11 cellular contexts compared by ENCODE assay signal in genomic region chr3:71510485-71510884, GRCh38.
DNase-seq lines count a peak whose midpoint lies in the region; ATAC-seq and TF ChIP-seq lines count a peak whose summit lies in the region.
"Had no signal": no experiment of that assay in that cellular context is flagged by ENCODE, and none has a peak within 500 bp of the region (broad histone marks: within the 10 kb centered on the region; RNA-seq: fewer than 3 reads in every experiment).

No MANE protein-coding gene starts in this region.

- peak; percentile 77 for TF ChIP-seq CTCF in chondrocyte (IDR thresholded peaks at IDR 0.05)
- no peak for TF ChIP-seq CTCF in nephron progenitor cell (IDR thresholded peaks at IDR 0.05)

- H3K36me3 Mint-ChIP-seq in chondrocyte (ENCODE audit: low read depth) = peaks cover 7% of the 10 kb centered on the region
- peaks cover 6 to 15% of the 10 kb centered on the region in 2 donors for H3K36me3 Mint-ChIP-seq in stimulated activated naive B cell treated with anti-CD40 and anti-IgM and Interleukin-4, amounts not matched to agents 10 μg/mL and 1 μg/mL and 100 μg/mL, for 72 hours
- peaks cover 13% of the 10 kb centered on the region for H3K36me3 Mint-ChIP-seq in nephron progenitor cell (ENCODE audit: low read depth)

- H3K4me3 Mint-ChIP-seq in chondrocyte (ENCODE audit: unreplicated experiment) (peak overlapping the region; percentile 61), nephron progenitor cell (no peak overlapping the region)
- no peak overlapping the region for H3K4me3 Mint-ChIP-seq in stimulated activated naive B cell treated with anti-CD40 and anti-IgM and Interleukin-4, amounts not matched to agents 10 μg/mL and 1 μg/mL and 100 μg/mL, for 72 hours

- no peak for ATAC-seq in stimulated activated naive B cell treated with anti-CD40 and anti-IgM and Interleukin-4, amounts not matched to agents 10 μg/mL and 1 μg/mL and 100 μg/mL, for 72 hours (replicated peaks)

- H3K27me3 Mint-ChIP-seq in chondrocyte (ENCODE audit: low read depth) = no peaks in the 10 kb centered on the region
- no peaks in the 10 kb centered on the region for H3K27me3 Mint-ChIP-seq in stimulated activated naive B cell treated with anti-CD40 and anti-IgM and Interleukin-4, amounts not matched to agents 10 μg/mL and 1 μg/mL and 100 μg/mL, for 72 hours
- peaks cover 6% of the 10 kb centered on the region for H3K27me3 Mint-ChIP-seq in nephron progenitor cell (ENCODE audit: low read depth, poor library complexity)

- H3K27ac Mint-ChIP-seq in chondrocyte (ENCODE audit: unreplicated experiment) = no peak overlapping the region
- no peak overlapping the region for H3K27ac Mint-ChIP-seq in stimulated activated naive B cell treated with anti-CD40 and anti-IgM and Interleukin-4, amounts not matched to agents 10 μg/mL and 1 μg/mL and 100 μg/mL, for 72 hours
- H3K27ac Mint-ChIP-seq in nephron progenitor cell = no peak overlapping the region

- H3K4me1 Mint-ChIP-seq in chondrocyte (ENCODE audit: low read depth) (peaks cover 15% of the 10 kb centered on the region), nephron progenitor cell (peaks cover 30% of the 10 kb centered on the region)
- H3K4me1 Mint-ChIP-seq in stimulated activated naive B cell treated with anti-CD40 and anti-IgM and Interleukin-4, amounts not matched to agents 10 μg/mL and 1 μg/mL and 100 μg/mL, for 72 hours = peaks cover 11 to 24% of the 10 kb centered on the region in 2 donors

- H3K9me3 Mint-ChIP-seq in chondrocyte (ENCODE audit: low read depth) (no peaks in the 10 kb centered on the region), nephron progenitor cell (peaks cover 4% of the 10 kb centered on the region)
- peaks cover 0 to 1% of the 10 kb centered on the region in 2 donors for H3K9me3 Mint-ChIP-seq in stimulated activated naive B cell treated with anti-CD40 and anti-IgM and Interleukin-4, amounts not matched to agents 10 μg/mL and 1 μg/mL and 100 μg/mL, for 72 hours

- DNase-seq in ELR (ENCODE audit: low read depth) (peak; percentile 50), NCI-H510A (lab: John Stamatoyannopoulos, UW) (peak; percentile 41), chondrocyte (ENCODE audit: low spot score) (no peak), non-pigmented ciliary epithelial cell (ENCODE audit: low read depth) (peak; percentile 54), nephron progenitor cell (no peak), NCI-H1105 (lab: John Stamatoyannopoulos, UW) (no peak), AML-193 (lab: John Stamatoyannopoulos, UW) (no peak)
- DNase-seq in stimulated activated naive B cell treated with anti-CD40 and anti-IgM and Interleukin-4, amounts not matched to agents 10 μg/mL and 1 μg/mL and 100 μg/mL, for 72 hours = no peak
- DNase-seq: amniotic stem cell, hypothalamus, NCI-H446 treated with DMSO at 0.1 percent for 48 hours had no signal

Comparison
In these comparisons a context has a peak if more than half of its experiments do, and no peak if none do; other contexts are left out.
1. DNase-seq: peak in ELR (single experiment), NCI-H510A (single experiment) and non-pigmented ciliary epithelial cell (single experiment); none in chondrocyte (single experiment), stimulated activated naive B cell treated with anti-CD40 and anti-IgM and Interleukin-4, amounts not matched to agents 10 μg/mL and 1 μg/mL and 100 μg/mL, for 72 hours (single experiment), nephron progenitor cell (single experiment), NCI-H1105 (single experiment) and AML-193 (0 of 2).